35 cellular contexts compared by ENCODE assay signal in the genomic region with DNA sequence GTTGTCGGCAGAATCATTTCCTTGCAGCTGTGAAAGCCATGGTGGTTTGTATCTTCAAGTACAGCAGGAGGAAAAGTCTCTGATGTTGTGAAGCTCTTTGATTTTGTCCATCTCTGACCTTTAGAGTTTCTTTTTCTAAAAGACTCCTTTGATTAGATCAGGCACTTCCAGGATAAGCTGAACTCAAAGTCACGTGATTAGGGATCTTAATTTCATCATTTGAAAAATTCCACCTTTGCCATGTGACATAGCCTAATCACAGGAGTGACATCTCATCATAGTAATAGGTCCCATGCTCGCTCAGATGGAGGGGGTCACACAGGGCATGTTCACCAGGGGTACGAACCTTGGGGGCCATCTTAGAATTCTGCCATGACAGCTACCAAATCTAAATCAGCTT.
"Had no signal": no experiment of that assay in that cellular context is flagged by ENCODE, and none has a peak within 500 bp of the region (broad histone marks: within the 10 kb centered on the region; RNA-seq: fewer than 3 reads in every experiment).

No MANE protein-coding gene starts in this region.

- H3K36me3 ChIP-seq: MG63 had no signal

- H3K4me3 ChIP-seq: MG63 had no signal

- H3K9me3 ChIP-seq: MG63 had no signal

- DNase-seq: Karpas-422, Kasumi-1, MG63, MM.1S, MV-4-11, NCI-H1048, NCI-H1092, NCI-H1092 treated with DMSO at 0.1 percent for 48 hours, NCI-H1105, NCI-H1105 treated with DMSO at 0.1 percent for 48 hours, NCI-H1417, NCI-H1417 treated with DMSO at 0.1 percent for 48 hours, NCI-H1436, NCI-H1436 treated with DMSO at 0.1 percent for 48 hours, NCI-H146, NCI-H1694, NCI-H1694 treated with DMSO at 0.1 percent for 48 hours, NCI-H187, NCI-H187 treated with DMSO at 0.1 percent for 48 hours, NCI-H1930, NCI-H2029, NCI-H2029 treated with DMSO at 0.1 percent for 48 hours, NCI-H2081, NCI-H2081 treated with DMSO at 0.1 percent for 48 hours, NCI-H2107, NCI-H2171, NCI-H2171 treated with DMSO at 0.1 percent for 48 hours, NCI-H2227 treated with DMSO at 0.1 percent for 48 hours, NCI-H226, NCI-H345, NCI-H446, NCI-H446 treated with DMSO at 0.1 percent for 48 hours, NCI-H510A, NCI-H510A treated with DMSO at 0.1 percent for 48 hours, NCI-H524 had no signal
